ENCODE assay signal across 1 cellular context in genomic region chr7:151113344-151114150, GRCh38.
TF ChIP-seq lines count a peak whose summit lies in the region.

No MANE protein-coding gene starts in this region.

TF ChIP-seq in WTC11, 78 proteins besides CTCF, POLR2A, EP300 and RAD21 (continued from another document):
- TF ChIP-seq ZBTB43 (CRISPR knock-in tag; IDR thresholded peaks at IDR 0.05) = no peak
